In the genomic region with DNA sequence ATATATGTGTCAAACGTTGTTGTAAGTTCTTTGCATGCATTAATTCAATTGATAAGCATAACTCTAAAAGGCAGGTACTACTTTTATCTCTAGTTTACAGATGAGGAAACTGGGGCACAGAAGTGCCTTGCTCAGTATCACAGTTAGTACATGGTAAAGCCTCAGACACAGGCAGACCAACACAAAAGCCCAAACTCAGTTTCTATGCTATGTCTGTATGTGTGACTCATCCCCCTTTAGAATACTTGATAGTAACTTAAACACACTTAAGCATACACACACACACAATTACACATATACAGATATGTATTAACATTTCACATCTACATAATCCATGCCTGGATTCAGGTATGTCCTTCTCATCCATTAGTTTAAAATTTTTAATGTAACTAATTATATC, we compare ENCODE assay signal across 8 cellular contexts.
A peak's percentile ranks its signal among the peaks of the same experiment; 100 is the strongest.
DNase-seq lines count a peak whose midpoint lies in the region; ATAC-seq lines count a peak whose summit lies in the region.

No MANE protein-coding gene starts in this region.

- no peaks in the 10 kb centered on the region for H3K9me3 ChIP-seq in adipocyte (ENCODE audit: control insufficient read depth, low read length)
- H3K9me3 ChIP-seq in muscle layer of colon (ENCODE audit: low read length) = no peaks in the 10 kb centered on the region

- H3K4me3 ChIP-seq in adipocyte (ENCODE audit: low read length) (peak overlapping the region; percentile 69), muscle layer of colon (ENCODE audit: low read depth in 1 of 2, low read length in 2 of 2) (no peak overlapping the region)

- H3K9ac ChIP-seq in adipocyte (ENCODE audit: low read length) (peak overlapping the region; percentile 78), muscle layer of colon (ENCODE audit: low read length) (no peak overlapping the region)

- ATAC-seq in GM18498 (IDR thresholded peaks at IDR 0.05; ENCODE audit: unreplicated experiment) = peak; percentile 57
- peak; percentile 43 for ATAC-seq in HG03039 (IDR thresholded peaks at IDR 0.05; ENCODE audit: unreplicated experiment)
- ATAC-seq in GM19452 (IDR thresholded peaks at IDR 0.05; ENCODE audit: unreplicated experiment) = no peak
- no peak for ATAC-seq in HG03521 (IDR thresholded peaks at IDR 0.05; ENCODE audit: unreplicated experiment)

- H3K27me3 ChIP-seq in adipocyte (replicated peaks; ENCODE audit: control insufficient read depth, insufficient read depth, low read length) (no peaks in the 10 kb centered on the region), muscle layer of colon (ENCODE audit: control insufficient read depth in 1 of 2, insufficient read depth in 2 of 2, low read length in 2 of 2) (no peaks in the 10 kb centered on the region)

- H3K27ac ChIP-seq in muscle layer of colon (ENCODE audit: low read depth, low read length) = peak overlapping the region; percentile 60

- H3K36me3 ChIP-seq in adipocyte (ENCODE audit: control insufficient read depth, insufficient read depth, low read length, severe bottlenecking) (no peaks in the 10 kb centered on the region), muscle layer of colon (ENCODE audit: insufficient read depth, low read length) (no peaks in the 10 kb centered on the region)

- H3K4me1 ChIP-seq in adipocyte (ENCODE audit: control insufficient read depth, insufficient read depth, low read length) (peaks cover 78% of the 10 kb centered on the region), muscle layer of colon (ENCODE audit: insufficient read depth, low read length) (peaks cover 51% of the 10 kb centered on the region)

- peak; percentile 71 for DNase-seq in adipocyte (ENCODE audit: low read depth)
- DNase-seq in medulla oblongata (ENCODE audit: extremely low spot score) = no peak
- DNase-seq in D341Med (ENCODE audit: low spot score) = no peak

Comparison
In these comparisons a context has a peak if more than half of its experiments do, and no peak if none do; other contexts are left out.
1. ATAC-seq: peak in GM18498 (single experiment) and HG03039 (single experiment); none in GM19452 (single experiment) and HG03521 (single experiment).